In the genomic region with DNA sequence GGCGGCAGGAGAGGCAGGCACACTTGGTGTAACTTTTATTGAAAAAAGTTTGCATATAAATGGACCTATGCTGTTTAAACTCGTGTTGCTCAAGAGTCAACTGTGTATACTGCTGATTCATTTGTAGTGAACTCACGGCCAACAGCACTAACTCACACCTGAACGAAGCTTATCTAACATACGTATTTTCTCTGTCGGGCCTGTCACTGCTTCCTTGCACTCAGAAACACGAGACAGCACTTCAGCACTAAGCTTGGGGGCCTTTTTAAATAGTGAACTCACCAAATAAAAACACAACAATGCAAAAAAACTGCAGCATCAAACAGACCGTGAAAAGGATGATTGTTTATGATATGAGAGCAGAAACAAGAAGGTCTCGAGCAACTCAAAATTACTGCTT, we compare ENCODE assay signal across 22 cellular contexts. TPM values are rescaled to one million over a fixed set of nuclear protein-coding genes. Genes with fewer than 3 reads are reported as not detected.
DNase-seq lines count a peak whose midpoint lies in the region; ATAC-seq and TF ChIP-seq lines count a peak whose summit lies in the region.
"Had no signal": no experiment of that assay in that cellular context is flagged by ENCODE, and none has a peak within 500 bp of the region (broad histone marks: within the 10 kb centered on the region; RNA-seq: fewer than 3 reads in every experiment).

No MANE protein-coding gene starts in this region.

- H3K27me3 Mint-ChIP-seq in Calu3 (ENCODE audit: unreplicated experiment) = no peaks in the 10 kb centered on the region
- H3K27me3 Mint-ChIP-seq in activated T-helper 17 cell treated with anti-CD3 and anti-CD28 coated beads, Interleukin-2, amount 50 U/mL, for 72 hours = peaks cover 13% of the 10 kb centered on the region
- H3K27me3 Mint-ChIP-seq: activated naive CD8-positive, alpha-beta T cell treated with anti-CD3 and anti-CD28 coated beads, Interleukin-2, amount 50 U/mL, for 24 hours had no signal

- H3K79me2 ChIP-seq in GM23248 (ENCODE audit: insufficient read depth) = no peaks in the 10 kb centered on the region

- H2AFZ ChIP-seq in IMR-90 (replicated peaks; ENCODE audit: low read length, poor library complexity) (no peak overlapping the region), GM23248 (no peak overlapping the region)

- H2BK15ac ChIP-seq in IMR-90 (ENCODE audit: low read depth, low read length) = no peak overlapping the region

- intact Hi-C loops in Calu3 (cut with micrococcal nuclease; ENCODE audit: unreplicated experiment) = loop anchor here (1.0 kb wide), 1 partner anchor 36 kb away; no protein-coding TSS in a partner anchor
- intact Hi-C loops in IMR-90 (cut with micrococcal nuclease) = no loop called here
- intact Hi-C loops in Panc1 (cut with micrococcal nuclease; ENCODE audit: unreplicated experiment) = loop anchor here (2.0 kb wide), 1 partner anchor 36 kb away; no protein-coding TSS in a partner anchor

- no peaks in the 10 kb centered on the region for H3K36me3 ChIP-seq in IMR-90 (ENCODE audit: control insufficient read depth, insufficient read depth, low read length)
- H3K36me3 ChIP-seq in Panc1 (ENCODE audit: control insufficient read depth, insufficient read depth, low read length) = no peaks in the 10 kb centered on the region
- H3K36me3 ChIP-seq in GM23248 (ENCODE audit: low read depth) = no peaks in the 10 kb centered on the region
- H3K36me3 ChIP-seq: thoracic aorta, WERI-Rb-1 had no signal

- H3F3A ChIP-seq in GM23248 (ENCODE audit: insufficient read depth) = peaks cover 5% of the 10 kb centered on the region; the same call in 1 of the 2 replicates

- H2AK9ac ChIP-seq in IMR-90 (replicated peaks; ENCODE audit: low read depth, low read length, poor library complexity) = peak overlapping the region; percentile 68

- 70% methylated on average over 5 of the region's 9 CpGs; no CpG with 5 or more reads in 1 of the 2 experiments for WGBS in IMR-90 (ENCODE audit: extremely low coverage in 2 of 2, insufficient read length in 1 of 2), 2 experiments
- WGBS in GM23248 (ENCODE audit: low coverage in 1 of 2, low lambda C conversion rate in 2 of 2, missing lambda C conversion rate in 2 of 2), 2 experiments = 84 to 86% methylated on average over 9 of the region's 9 CpGs

- no peaks in the 10 kb centered on the region for H4K20me1 ChIP-seq in IMR-90 (ENCODE audit: insufficient read depth, low read length)
- no peaks in the 10 kb centered on the region for H4K20me1 ChIP-seq in GM23248 (ENCODE audit: insufficient read depth)

- H2BK5ac ChIP-seq in IMR-90 (ENCODE audit: low read depth, low read length, poor library complexity, severe bottlenecking) = no peak overlapping the region

- H3K4ac ChIP-seq in IMR-90 (ENCODE audit: low read depth, low read length) = no peak overlapping the region

- H3K56ac ChIP-seq in IMR-90 (ENCODE audit: extremely low read depth, insufficient read depth, low read length) = no peak overlapping the region

- H3K9me3 ChIP-seq in IMR-90 (ENCODE audit: control insufficient read depth, insufficient read depth, low read length) = no peaks in the 10 kb centered on the region
- no peaks in the 10 kb centered on the region for H3K9me3 ChIP-seq in Panc1 (ENCODE audit: control insufficient read depth, insufficient read depth, low read depth, low read length)
- H3K9me3 ChIP-seq in GM23248 (ENCODE audit: low read depth) = no peaks in the 10 kb centered on the region
- H3K9me3 ChIP-seq: thoracic aorta had no signal

- H3K79me1 ChIP-seq in IMR-90 (ENCODE audit: low read depth in 1 of 2, low read length in 2 of 2) = no peaks in the 10 kb centered on the region

- H3K9me2 ChIP-seq in GM23248 (ENCODE audit: insufficient read depth) = no peaks in the 10 kb centered on the region

- POLR2A ChIA-PET in IMR-90 (lab: Charles Lee; ENCODE audit: unreplicated experiment) (no interaction called here), Panc1 (lab: Charles Lee) (interaction anchor here (0.6 kb wide), 1 partner anchor 754 kb away, joined by 3 read pairs; no protein-coding TSS in a partner anchor)

- no peak overlapping the region for H4K5ac ChIP-seq in IMR-90 (ENCODE audit: low read depth, low read length)

- no peak for TF ChIP-seq CTCF in Calu3 (IDR thresholded peaks at IDR 0.05; ENCODE audit: unreplicated experiment)
- TF ChIP-seq CTCF in IMR-90 (conservative IDR thresholded peaks at IDR 0.05; ENCODE audit: low read depth, low read length) = no peak
- TF ChIP-seq CTCF in Panc1 (IDR thresholded peaks at IDR 0.05) = no peak

- ATAC-seq in IMR-90 (ENCODE audit: low read depth) (no peak), Panc1 (no peak), HG03565 (IDR thresholded peaks at IDR 0.05; ENCODE audit: unreplicated experiment) (no peak)
- no peak for ATAC-seq in activated T-helper 17 cell treated with anti-CD3 and anti-CD28 coated beads, Interleukin-2, amount 50 U/mL, for 72 hours (replicated peaks)
- ATAC-seq: activated CD8-positive, alpha-beta T cell treated with anti-CD3 and anti-CD28 coated beads, Interleukin-2, amount 10 ng/mL, durations not matched to agents 7 days and 5 days; activated naive CD8-positive, alpha-beta T cell treated with anti-CD3 and anti-CD28 coated beads, Interleukin-2, amount 50 U/mL, for 24 hours had no signal

- BruUV-seq in Calu3 (replicated peaks; lab: Mats Ljungman, UMichigan) = no TSS peak
- BruUV-seq in IMR-90 (replicated peaks; lab: Mats Ljungman, UMichigan) = no TSS peak
- no TSS peak for BruUV-seq in Panc1 (replicated peaks; lab: Mats Ljungman, UMichigan)

- no peak overlapping the region for H3K14ac ChIP-seq in IMR-90 (replicated peaks; ENCODE audit: low read depth, low read length)

- H3K27ac ChIP-seq in IMR-90 (ENCODE audit: insufficient read depth, low read length) (no peak overlapping the region), Panc1 (ENCODE audit: low read length) (peak overlapping the region; percentile 99), layer of hippocampus (ENCODE audit: low read depth, low read length) (peak overlapping the region; percentile 98), GM23248 (no peak overlapping the region)
- H3K27ac ChIP-seq: HL-60, thoracic aorta, WERI-Rb-1 had no signal

- dilution Hi-C loops in IMR-90 (cut with HindIII; ENCODE audit: low sequenced_read_pairs, unreplicated experiment) = no loop called here

- no peak for TF ChIP-seq POLR2A in IMR-90 (IDR thresholded peaks at IDR 0.05; ENCODE audit: low read depth, low read length)

- no peak overlapping the region for H4K91ac ChIP-seq in IMR-90 (ENCODE audit: insufficient read depth, low read depth, low read length)

- no peak overlapping the region for H2BK20ac ChIP-seq in IMR-90 (ENCODE audit: low read depth, low read length)

- H3K9me3 Mint-ChIP-seq in Calu3 (ENCODE audit: low read depth, unreplicated experiment) = no peaks in the 10 kb centered on the region
- H3K9me3 Mint-ChIP-seq in activated T-helper 17 cell treated with anti-CD3 and anti-CD28 coated beads, Interleukin-2, amount 50 U/mL, for 72 hours = no peaks in the 10 kb centered on the region
- H3K9me3 Mint-ChIP-seq: activated naive CD8-positive, alpha-beta T cell treated with anti-CD3 and anti-CD28 coated beads, Interleukin-2, amount 50 U/mL, for 24 hours; activated T-helper 1 cell treated with anti-CD3 and anti-CD28 coated beads, Interleukin-12 subunit alpha, Interleukin-12 subunit beta, Interleukin-2, Interleukin-4 antibody, amounts not matched to agents 30 ng/mL and 10 ng/mL and 1 ng/mL, durations not matched to agents 14 hours and 24 hours and 36 hours; HFFc6 had no signal

- no peak overlapping the region for H3K23ac ChIP-seq in IMR-90 (ENCODE audit: low read depth, low read length)

- H4K8ac ChIP-seq in IMR-90 (ENCODE audit: low read depth in 2 of 2, low read length in 2 of 2) = no peak overlapping the region

- H3K9ac ChIP-seq in IMR-90 (ENCODE audit: low read depth, low read length) (no peak overlapping the region), GM23248 (no peak overlapping the region)

- H3K9me1 ChIP-seq in IMR-90 (ENCODE audit: insufficient read depth, low read length) = peaks cover 7% of the 10 kb centered on the region; the same call in 1 of the 2 replicates

- no peak overlapping the region for H3K18ac ChIP-seq in IMR-90 (ENCODE audit: low read depth, low read length)

- peaks cover 2% of the 10 kb centered on the region; the same call in 1 of the 2 replicates for H3K27me3 ChIP-seq in IMR-90 (ENCODE audit: control insufficient read depth, insufficient read depth, low read length)
- H3K27me3 ChIP-seq in Panc1 (ENCODE audit: control insufficient read depth, insufficient read depth, low read length) = no peaks in the 10 kb centered on the region
- no peaks in the 10 kb centered on the region for H3K27me3 ChIP-seq in layer of hippocampus (ENCODE audit: control insufficient read depth, insufficient read depth, low read length)
- no peaks in the 10 kb centered on the region for H3K27me3 ChIP-seq in GM23248 (replicated peaks; ENCODE audit: insufficient read depth)

- H3K36me3 Mint-ChIP-seq in Calu3 (ENCODE audit: insufficient read depth, unreplicated experiment) = peaks cover 11% of the 10 kb centered on the region
- no peaks in the 10 kb centered on the region for H3K36me3 Mint-ChIP-seq in activated T-helper 17 cell treated with anti-CD3 and anti-CD28 coated beads, Interleukin-2, amount 50 U/mL, for 72 hours (ENCODE audit: low read depth)

- in situ Hi-C loops in IMR-90 (cut with MboI; ENCODE audit: low sequenced_read_pairs) = no loop called here
- in situ Hi-C loops in Panc1 (cut with HindIII; ENCODE audit: low pct_unique_long_range_greater_than_20kb, low sequenced_read_pairs) = no loop called here
- in situ Hi-C loops in GM23248 (cut with MboI) = no loop called here

- no peak for TF ChIP-seq RAD21 in IMR-90 (IDR thresholded peaks at IDR 0.05; ENCODE audit: low read length)

- peak overlapping the region; percentile 81 for H3K27ac Mint-ChIP-seq in Calu3 (ENCODE audit: unreplicated experiment)
- H3K27ac Mint-ChIP-seq in activated T-helper 17 cell treated with anti-CD3 and anti-CD28 coated beads, Interleukin-2, amount 50 U/mL, for 72 hours = no peak overlapping the region
- H3K27ac Mint-ChIP-seq: activated CD8-positive, alpha-beta T cell treated with anti-CD3 and anti-CD28 coated beads, Interleukin-2, amount 10 ng/mL, durations not matched to agents 7 days and 5 days; activated naive CD8-positive, alpha-beta T cell treated with anti-CD3 and anti-CD28 coated beads, Interleukin-2, amount 50 U/mL, for 24 hours; activated T-helper 1 cell treated with anti-CD3 and anti-CD28 coated beads, Interleukin-12 subunit alpha, Interleukin-12 subunit beta, Interleukin-2, Interleukin-4 antibody, amounts not matched to agents 30 ng/mL and 10 ng/mL and 1 ng/mL, durations not matched to agents 14 hours and 24 hours and 36 hours; HFFc6 had no signal

- peaks cover 60% of the 10 kb centered on the region for H3K4me1 Mint-ChIP-seq in Calu3 (ENCODE audit: low read depth, unreplicated experiment)
- peaks cover 19% of the 10 kb centered on the region for H3K4me1 Mint-ChIP-seq in activated T-helper 17 cell treated with anti-CD3 and anti-CD28 coated beads, Interleukin-2, amount 50 U/mL, for 72 hours

- no peak overlapping the region for H2BK120ac ChIP-seq in IMR-90 (ENCODE audit: low read depth, low read length)

- H3K4me1 ChIP-seq in IMR-90 (ENCODE audit: control insufficient read depth, insufficient read depth, low read length) (peaks cover 6% of the 10 kb centered on the region), Panc1 (ENCODE audit: control insufficient read depth, insufficient read depth, low read length) (peaks cover 66% of the 10 kb centered on the region), GM23248 (ENCODE audit: insufficient read depth) (peaks cover 12% of the 10 kb centered on the region)

- H3K4me3 ChIP-seq in IMR-90 (ENCODE audit: insufficient read depth, low read depth, low read length) (no peak overlapping the region), Panc1 (ENCODE audit: low read depth in 2 of 2, low read length in 2 of 2) (peak overlapping the region in 1 of 2 experiments; percentile 37; a peak in 2 of 4 replicates), GM23248 (no peak overlapping the region)
- H3K4me3 ChIP-seq: thoracic aorta had no signal

- DNase-seq in Calu3 (no peak), IMR-90 (no peak), Panc1 (ENCODE audit: low read depth, low spot score) (no peak), GM23248 (no peak), hippocampal formation (lab: John Stamatoyannopoulos, UW) (no peak)
- DNase-seq: activated CD8-positive, alpha-beta T cell treated with anti-CD3 and anti-CD28 coated beads, Interleukin-2, amount 10 ng/mL, durations not matched to agents 7 days and 5 days; activated naive CD8-positive, alpha-beta T cell treated with anti-CD3 and anti-CD28 coated beads, Interleukin-2, amount 50 U/mL, for 24 hours; AML-193; central memory CD4-positive, alpha-beta T cell; HFFc6; KG1; NCI-H1436 treated with DMSO at 0.1 percent for 48 hours; occipital lobe; Right ventricle myocardium superior; stimulated activated CD4-positive, alpha-beta T cell treated with anti-CD3 and anti-CD28 coated beads, Interleukin-4, amount 100 ng/mL, for 4 hours; WERI-Rb-1 had no signal

- CTCF ChIA-PET in Calu3 (lab: Charles Lee) (interaction anchor here (0.6 to 2.4 kb wide), 4 partner anchors 11 to 301 kb away, joined by 4 to 11 read pairs (median 6); a partner anchor contains a TSS), IMR-90 (lab: Yijun Ruan, JAX) (interaction anchor here (0.6 kb wide), 1 partner anchor 9 kb away, joined by 3 read pairs; no protein-coding TSS in a partner anchor), Panc1 (lab: Charles Lee) (interaction anchor here (0.6 to 1.2 kb wide), 3 partner anchors 28 to 205 kb away, joined by 3 to 17 read pairs (median 6); no protein-coding TSS in a partner anchor)

- H3K4me2 ChIP-seq in IMR-90 (ENCODE audit: low read depth, low read length) = no peak overlapping the region
- no peak overlapping the region for H3K4me2 ChIP-seq in GM23248 (ENCODE audit: unreplicated experiment)

- H3K4me3 Mint-ChIP-seq in Calu3 (ENCODE audit: low read depth, unreplicated experiment) = peak overlapping the region; percentile 41
- no peak overlapping the region for H3K4me3 Mint-ChIP-seq in activated T-helper 17 cell treated with anti-CD3 and anti-CD28 coated beads, Interleukin-2, amount 50 U/mL, for 72 hours
- H3K4me3 Mint-ChIP-seq: activated CD8-positive, alpha-beta T cell treated with anti-CD3 and anti-CD28 coated beads, Interleukin-2, amount 10 ng/mL, durations not matched to agents 7 days and 5 days; activated naive CD8-positive, alpha-beta T cell treated with anti-CD3 and anti-CD28 coated beads, Interleukin-2, amount 50 U/mL, for 24 hours; activated T-helper 1 cell treated with anti-CD3 and anti-CD28 coated beads, Interleukin-12 subunit alpha, Interleukin-12 subunit beta, Interleukin-2, Interleukin-4 antibody, amounts not matched to agents 30 ng/mL and 10 ng/mL and 1 ng/mL, durations not matched to agents 14 hours and 24 hours and 36 hours; HFFc6 had no signal

- no peak overlapping the region for H2AK5ac ChIP-seq in IMR-90 (ENCODE audit: low read depth, low read length)

RNA-seq across cellular contexts. Expression of a gene that starts 58.9 kb away (rescaled TPM):
- total RNA-seq in Calu3 (2022) = 32.7 and 43.2 TPM in 2 replicates
- total RNA-seq in IMR-90 (2012; rRNA removed) = 26.0 and 35.0 TPM in 2 replicates
- polyA plus RNA-seq in IMR-90 (2012; rRNA removed) = 8.8 and 9.9 TPM in 2 replicates
- polyA plus RNA-seq in IMR-90 (2012; cell fraction: cytosol; rRNA removed) = 2.7 and 6.4 TPM in 2 replicates
- polyA plus RNA-seq in IMR-90 (2012; cell fraction: nucleus; rRNA removed; ENCODE audit: low replicate concordance) = 0.98 and 2.7 TPM in 2 replicates
- 34.4 TPM for total RNA-seq in Panc1 (2021; ENCODE audit: unreplicated experiment)
- 11.0 TPM for polyA plus RNA-seq in Panc1 (2012; ENCODE audit: insufficient read length)
- total RNA-seq in GM23248 (2014; rRNA removed; shearing (Covaris generic)) = 11.3 and 13.8 TPM in 2 replicates
- polyA plus RNA-seq in GM23248 (2016; fragmentation: Nextera tagmentation; extraction: Ambion mirVana) = 10.6 TPM in 2 replicates
- 10 to 100 TPM; 31.6 to 32.4 TPM for total RNA-seq in activated T-helper 17 cell treated with anti-CD3 and anti-CD28 coated beads, Interleukin-2, amount 50 U/mL, for 72 hours
- total RNA-seq: Right ventricle myocardium superior had no signal

Comparison
In these comparisons a context has a peak if more than half of its experiments do, and no peak if none do; other contexts are left out.
1. H3K27ac ChIP-seq: peak in Panc1 (single experiment) and layer of hippocampus (single experiment); none in IMR-90 (single experiment) and GM23248 (single experiment).